Comparison of ENCODE assay signal across 2 cellular contexts in genomic region chr1:155218854-155219591, GRCh38.
A peak's percentile ranks its signal among the peaks of the same experiment; 100 is the strongest.
TF ChIP-seq lines count a peak whose summit lies in the region.

No MANE protein-coding gene starts in this region.

TF ChIP-seq in HEK293, 187 proteins besides CTCF, POLR2A, EP300 and RAD21 (continues in another document):
- TF ChIP-seq PRDM10 (tag by site-specific recombination; IDR thresholded peaks at IDR 0.05): peak; percentile 91
- peak; percentile 94 for TF ChIP-seq SCRT2 (tag by site-specific recombination; IDR thresholded peaks at IDR 0.05)
- TF ChIP-seq SCRT1 (tag by site-specific recombination; IDR thresholded peaks at IDR 0.05; ENCODE audit: borderline replicate concordance): peak; percentile 88
- TF ChIP-seq ZXDB (tag by site-specific recombination; IDR thresholded peaks at IDR 0.05): peak; percentile 59; the same call in 1 of the 2 replicates
- peak; percentile 39; the same call in 1 of the 2 replicates for TF ChIP-seq ZNF580 (tag by site-specific recombination; IDR thresholded peaks at IDR 0.05)
- TF ChIP-seq ZNF24 (tag by site-specific recombination; IDR thresholded peaks at IDR 0.05): 0 out of 2 replicates have a peak, but pooled peaks have one; percentile 52
- no peak for TF ChIP-seq ZNF221 (tag by site-specific recombination; IDR thresholded peaks at IDR 0.05; ENCODE audit: borderline replicate concordance)
- 0 out of 2 replicates have a peak, but pooled peaks have one; percentile 63 for TF ChIP-seq ZBTB10 (tag by site-specific recombination; IDR thresholded peaks at IDR 0.05)
- TF ChIP-seq ZNF639 (tag by site-specific recombination; IDR thresholded peaks at IDR 0.05): no peak
- 0 out of 2 replicates have a peak, but pooled peaks have one; percentile 38 for TF ChIP-seq INSM2 (tag by site-specific recombination; IDR thresholded peaks at IDR 0.05)
- TF ChIP-seq ZNF76 (tag by site-specific recombination; IDR thresholded peaks at IDR 0.05; ENCODE audit: borderline replicate concordance, low read depth): peak; percentile 39; the same call in 1 of the 2 replicates
- TF ChIP-seq ZNF623 (tag by site-specific recombination; IDR thresholded peaks at IDR 0.05): 0 out of 2 replicates have a peak, but pooled peaks have one; percentile 15
- peak; percentile 32; the same call in 1 of the 2 replicates for TF ChIP-seq ZNF391 (tag by site-specific recombination; IDR thresholded peaks at IDR 0.05; ENCODE audit: borderline replicate concordance, low read depth)
- TF ChIP-seq IKZF3 (tag by site-specific recombination; IDR thresholded peaks at IDR 0.05): peak; percentile 61; the same call in 1 of the 2 replicates
- TF ChIP-seq ZNF660 (tag by site-specific recombination; IDR thresholded peaks at IDR 0.05): 0 out of 2 replicates have a peak, but pooled peaks have one; percentile 13
- TF ChIP-seq YY1 (tag by site-specific recombination; IDR thresholded peaks at IDR 0.05): peak; percentile 93
- peak; percentile 61 for TF ChIP-seq ZBTB17 (tag by site-specific recombination; IDR thresholded peaks at IDR 0.05)
- TF ChIP-seq KLF8 (tag by site-specific recombination; IDR thresholded peaks at IDR 0.05): peak; percentile 40; the same call in 1 of the 2 replicates

TF ChIP-seq in H1, 55 proteins besides CTCF, POLR2A, EP300 and RAD21:
- TF ChIP-seq ATF3 (IDR thresholded peaks at IDR 0.05; ENCODE audit: insufficient read depth, low read depth, low read length) (peak; percentile 99), TCF12 (IDR thresholded peaks at IDR 0.05; ENCODE audit: low read depth, low read length) (0 out of 2 replicates have a peak, but pooled peaks have one; percentile 12), SIX5 (IDR thresholded peaks at IDR 0.05; ENCODE audit: low read depth, low read length) (peak; percentile 75), SAP30 (IDR thresholded peaks at IDR 0.05; ENCODE audit: insufficient read depth, insufficient replicate concordance, low read length) (peak; percentile 19), YY1 (IDR thresholded peaks at IDR 0.05; ENCODE audit: low read depth, low read length) (peak; percentile 99), SUZ12 (IDR thresholded peaks at IDR 0.05; ENCODE audit: low read length) (no peak), SP4 (IDR thresholded peaks at IDR 0.05; ENCODE audit: low read length) (peak; percentile 99), USF2 (IDR thresholded peaks at IDR 0.05; ENCODE audit: low read length) (peak; percentile 99), SIN3A (conservative IDR thresholded peaks at IDR 0.05 in 1 of 2, IDR thresholded peaks at IDR 0.05 in 1 of 2; ENCODE audit: low read depth in 1 of 2, low read length in 2 of 2) (peak; percentile 96 to 98; a peak in 3 of 4 replicates), SP2 (IDR thresholded peaks at IDR 0.05; ENCODE audit: low read length) (no peak), CHD2 (IDR thresholded peaks at IDR 0.05; ENCODE audit: low read length) (no peak)
